In genomic region chrX:23788946-23789345, GRCh38 we compare ENCODE assay signal across 20 cellular contexts.
"Had no signal": no experiment of that assay in that cellular context is flagged by ENCODE, and none has a peak within 500 bp of the region (broad histone marks: within the 10 kb centered on the region; RNA-seq: fewer than 3 reads in every experiment).

No MANE protein-coding gene starts in this region.

- H3K4me2 ChIP-seq: smooth muscle cell had no signal

- H3K27ac Mint-ChIP-seq: activated naive CD4-positive, alpha-beta T cell treated with anti-CD3 and anti-CD28 coated beads, Interleukin-2, amount 50 U/mL, for 72 hours; activated T-helper 1 cell treated with anti-CD3 and anti-CD28 coated beads, Interleukin-12 subunit alpha, Interleukin-12 subunit beta, Interleukin-2, Interleukin-4 antibody, amounts not matched to agents 30 ng/mL and 10 ng/mL and 1 ng/mL, durations not matched to agents 14 hours and 24 hours and 36 hours; immature natural killer cell had no signal

- H3K4me3 ChIP-seq: dorsolateral prefrontal cortex, heart right ventricle, ovary, smooth muscle cell, testis, upper lobe of left lung had no signal

- DNase-seq: activated CD4-positive, alpha-beta T cell treated with anti-CD3 and anti-CD28 coated beads for 1 hour; activated CD4-positive, alpha-beta T cell treated with anti-CD3 and anti-CD28 coated beads, Interleukin-2, amount 50 U/mL, for 4 hours; activated gamma-delta T cell treated with Interleukin-2 at 50 U/mL for 16 hours; amygdala; caudate nucleus; dorsolateral prefrontal cortex; heart right ventricle; immature natural killer cell; kidney glomerular epithelial cell; naive thymus-derived CD4-positive, alpha-beta T cell; ovary; stimulated activated CD4-positive, alpha-beta T cell treated with anti-CD3 and anti-CD28 coated beads, Interleukin-4, amount 100 ng/mL, for 1 hour; T-helper 2 cell; testis; upper lobe of left lung; WERI-Rb-1 had no signal

- H3K4me3 Mint-ChIP-seq: activated T-helper 1 cell treated with anti-CD3 and anti-CD28 coated beads, Interleukin-12 subunit alpha, Interleukin-12 subunit beta, Interleukin-2, Interleukin-4 antibody, amounts not matched to agents 30 ng/mL and 10 ng/mL and 1 ng/mL, durations not matched to agents 14 hours and 24 hours and 36 hours; immature natural killer cell; naive thymus-derived CD4-positive, alpha-beta T cell had no signal

- ATAC-seq: activated naive CD4-positive, alpha-beta T cell treated with anti-CD3 and anti-CD28 coated beads, Interleukin-2, amount 50 U/mL, for 72 hours; heart right ventricle; naive thymus-derived CD4-positive, alpha-beta T cell; sciatic nerve had no signal

- H3K36me3 ChIP-seq: ovary, WERI-Rb-1 had no signal

- H3K27me3 ChIP-seq: heart right ventricle, ovary, testis, upper lobe of left lung had no signal

- H3K9me3 Mint-ChIP-seq: activated naive CD4-positive, alpha-beta T cell treated with anti-CD3 and anti-CD28 coated beads, Interleukin-2, amount 50 U/mL, for 72 hours; activated T-helper 1 cell treated with anti-CD3 and anti-CD28 coated beads, Interleukin-12 subunit alpha, Interleukin-12 subunit beta, Interleukin-2, Interleukin-4 antibody, amounts not matched to agents 30 ng/mL and 10 ng/mL and 1 ng/mL, durations not matched to agents 14 hours and 24 hours and 36 hours; immature natural killer cell had no signal

- H3K27me3 Mint-ChIP-seq: naive thymus-derived CD4-positive, alpha-beta T cell had no signal

- H3K9me3 ChIP-seq: heart right ventricle, ovary, testis, upper lobe of left lung had no signal

- H3K27ac ChIP-seq: ovary, testis, WERI-Rb-1 had no signal

- H3K4me1 ChIP-seq: testis had no signal
